ENCODE assay signal across 25 cellular contexts in genomic region chr2:57893800-57894199, GRCh38.
"Had no signal": no experiment of that assay in that cellular context is flagged by ENCODE, and none has a peak within 500 bp of the region (broad histone marks: within the 10 kb centered on the region; RNA-seq: fewer than 3 reads in every experiment).

No MANE protein-coding gene starts in this region.

- ATAC-seq: esophagus mucosa, gastrocnemius medialis, left cardiac atrium, left lung, sciatic nerve had no signal

- FAIRE-seq: colon had no signal

- H3K9ac ChIP-seq: neural progenitor cell, parathyroid adenoma had no signal

- H3K27ac ChIP-seq: epithelial cell of prostate, gastrocnemius medialis, left lung, neural progenitor cell, parathyroid adenoma, testis, tibial artery had no signal

- H3K79me2 ChIP-seq: parathyroid adenoma had no signal

- H3K27me3 ChIP-seq: gastrocnemius medialis, left lung, neural progenitor cell, testis, tibial artery had no signal

- DNase-seq: effector CD8-positive, alpha-beta T cell; endodermal cell; foreskin fibroblast; gastrocnemius medialis; head of caudate nucleus; left cardiac atrium; left lung; mesenchymal stem cell; midbrain; naive thymus-derived CD4-positive, alpha-beta T cell; stimulated activated CD4-positive, alpha-beta T cell treated with anti-CD3 and anti-CD28 coated beads, Interleukin-12 subunit alpha, Interleukin-12 subunit beta, amount 100 ng/mL, for 4 hours; stimulated activated CD4-positive, alpha-beta T cell treated with anti-CD3 and anti-CD28 coated beads, Interleukin-1b, Interleukin-23, amount 100 ng/mL, for 48 hours; stimulated activated CD4-positive, alpha-beta T cell treated with anti-CD3 and anti-CD28 coated beads, Interleukin-4, amount 100 ng/mL, for 1 hour; stimulated activated CD8-positive, alpha-beta memory T cell treated with anti-CD3 and anti-CD28 coated beads, Interleukin-4, amount 100 ng/mL, for 48 hours; stimulated activated naive CD4-positive, alpha-beta T cell treated with Interleukin-2 at 50 U/mL for 16 hours; substantia nigra; testis; tibial artery had no signal

- H3K4me1 ChIP-seq: gastrocnemius medialis, left lung, neural progenitor cell, parathyroid adenoma, testis, tibial artery had no signal

- H3K4me3 ChIP-seq: gastrocnemius medialis, left lung, neural progenitor cell, smooth muscle cell, testis, tibial artery had no signal

- H3K36me3 ChIP-seq: gastrocnemius medialis, left lung, neural progenitor cell, tibial artery had no signal

- H2AFZ ChIP-seq: neural progenitor cell, parathyroid adenoma had no signal

- H3K4me2 ChIP-seq: neural progenitor cell, smooth muscle cell had no signal

- H3K9me3 ChIP-seq: gastrocnemius medialis, left lung, testis, tibial artery had no signal
